21 cellular contexts compared by ENCODE assay signal in genomic region chr17:62033317-62033716, GRCh38.
"Had no signal": no experiment of that assay in that cellular context is flagged by ENCODE, and none has a peak within 500 bp of the region (broad histone marks: within the 10 kb centered on the region; RNA-seq: fewer than 3 reads in every experiment).

No MANE protein-coding gene starts in this region.

- H3K4me3 ChIP-seq: colonic mucosa, esophagus muscularis mucosa, lower lobe of right lung, prostate gland, sigmoid colon, testis, tibial artery had no signal

- H3K4me1 Mint-ChIP-seq: nephron progenitor cell had no signal

- H3K4me3 Mint-ChIP-seq: dendritic cell treated with granulocyte-macrophage colony-stimulating factor and Interleukin-4, amounts not matched to agents 40 ng/mL and 50 ng/mL, for 4 days; naive thymus-derived CD8-positive, alpha-beta T cell; nephron progenitor cell; type B pancreatic cell had no signal

- DNase-seq: colonic mucosa; effector memory CD4-positive, alpha-beta T cell; head of caudate nucleus; left ventricle myocardium superior; lower lobe of right lung; naive thymus-derived CD8-positive, alpha-beta T cell; nephron progenitor cell; nucleus accumbens; right cardiac atrium; sigmoid colon; small intestine; stimulated activated CD4-positive, alpha-beta T cell treated with anti-CD3 and anti-CD28 coated beads, Interleukin-15, amount 100 ng/mL, for 24 hours; stimulated activated CD4-positive, alpha-beta T cell treated with anti-CD3 and anti-CD28 coated beads, Interleukin-2, amount 100 ng/mL, for 48 hours; stimulated activated naive CD4-positive, alpha-beta T cell; substantia nigra; testis; tibial artery had no signal

- H3K4me1 ChIP-seq: colonic mucosa, lower lobe of right lung, sigmoid colon, testis had no signal

- H3K9me3 ChIP-seq: colonic mucosa, esophagus muscularis mucosa, lower lobe of right lung, prostate gland, sigmoid colon, testis, tibial artery had no signal

- H3K27ac Mint-ChIP-seq: dendritic cell treated with granulocyte-macrophage colony-stimulating factor and Interleukin-4, amounts not matched to agents 40 ng/mL and 50 ng/mL, for 4 days; nephron progenitor cell; type B pancreatic cell had no signal

- ATAC-seq: lower lobe of right lung; naive thymus-derived CD8-positive, alpha-beta T cell; right cardiac atrium had no signal

- H3K27me3 Mint-ChIP-seq: dendritic cell treated with granulocyte-macrophage colony-stimulating factor and Interleukin-4, amounts not matched to agents 40 ng/mL and 50 ng/mL, for 4 days; naive thymus-derived CD8-positive, alpha-beta T cell; type B pancreatic cell had no signal

- H3K27me3 ChIP-seq: colonic mucosa, esophagus muscularis mucosa, sigmoid colon, testis, tibial artery had no signal

- H3K27ac ChIP-seq: colonic mucosa, esophagus muscularis mucosa, lower lobe of right lung, prostate gland, sigmoid colon, testis, tibial artery had no signal
